ENCODE assay signal across 24 cellular contexts in genomic region chr2:217794133-217794986, GRCh38.
DNase-seq lines count a peak whose midpoint lies in the region; ATAC-seq and TF ChIP-seq lines count a peak whose summit lies in the region.
"Had no signal": no experiment of that assay in that cellular context is flagged by ENCODE, and none has a peak within 500 bp of the region (broad histone marks: within the 10 kb centered on the region; RNA-seq: fewer than 3 reads in every experiment).

No MANE protein-coding gene starts in this region.

- peak overlapping the region; percentile 38 to 60 for H3K27ac ChIP-seq in coronary artery
- peak overlapping the region; percentile 2 for H3K27ac ChIP-seq in muscle layer of colon (ENCODE audit: low read depth, low read length)
- H3K27ac ChIP-seq in thoracic aorta: peak overlapping the region; percentile 40 to 70
- H3K27ac ChIP-seq: foreskin keratinocyte had no signal

- no peak for TF ChIP-seq CTCF in GM20000 (IDR thresholded peaks at IDR 0.05; ENCODE audit: extremely low read depth, missing control alignments)
- TF ChIP-seq CTCF in coronary artery (IDR thresholded peaks at IDR 0.05): no peak
- no peak for TF ChIP-seq CTCF in thoracic aorta (IDR thresholded peaks at IDR 0.05)

- no peaks in the 10 kb centered on the region for H3K9me3 ChIP-seq in muscle layer of colon (ENCODE audit: low read length)
- no peaks in the 10 kb centered on the region for H3K9me3 ChIP-seq in thoracic aorta

- H3K36me3 ChIP-seq in muscle layer of colon (ENCODE audit: insufficient read depth, low read length) (no peaks in the 10 kb centered on the region), thoracic aorta (peaks cover 13% of the 10 kb centered on the region)

- no peak overlapping the region for H3K9ac ChIP-seq in muscle layer of colon (ENCODE audit: low read length)

- no peak overlapping the region for H3K4me3 ChIP-seq in coronary artery
- no peak overlapping the region for H3K4me3 ChIP-seq in muscle layer of colon (ENCODE audit: low read depth in 1 of 2, low read length in 2 of 2)
- no peak overlapping the region for H3K4me3 ChIP-seq in thoracic aorta
- H3K4me3 ChIP-seq: GM12878 had no signal

- H3K4me1 ChIP-seq in muscle layer of colon (ENCODE audit: insufficient read depth, low read length): peaks cover 6% of the 10 kb centered on the region
- peaks cover 0 to 47% of the 10 kb centered on the region in 2 donors for H3K4me1 ChIP-seq in thoracic aorta (ENCODE audit: control insufficient read depth in 1 of 2, low read depth in 2 of 2)
- H3K4me1 ChIP-seq: foreskin keratinocyte had no signal

- H3K27me3 ChIP-seq in muscle layer of colon (ENCODE audit: control insufficient read depth in 1 of 2, insufficient read depth in 2 of 2, low read length in 2 of 2) (no peaks in the 10 kb centered on the region), thoracic aorta (replicated peaks; ENCODE audit: insufficient read depth) (no peaks in the 10 kb centered on the region)

- DNase-seq in GM20000 (ENCODE audit: low spot score): peak; percentile 1
- DNase-seq in coronary artery (ENCODE audit: low spot score): peak; percentile 72
- DNase-seq in thoracic aorta (ENCODE audit: low spot score): no peak
- DNase-seq in NOMO-1 treated with DMSO at 0.1 percent for 48 hours (lab: John Stamatoyannopoulos, UW; ENCODE audit: unreplicated experiment): no peak
- no peak for DNase-seq in cerebellum (ENCODE audit: low spot score)
- DNase-seq: activated CD4-positive, alpha-beta T cell treated with anti-CD3 and anti-CD28 coated beads for 36 hours; AML-193; aorta; caudate nucleus; foreskin keratinocyte; hypothalamus; Karpas-422; NCI-H2029 treated with DMSO at 0.1 percent for 48 hours; NCI-H510A; nucleus accumbens; stimulated activated CD4-positive, alpha-beta T cell treated with anti-CD3 and anti-CD28 coated beads, Interleukin-15, amount 100 ng/mL, for 24 hours; stimulated activated CD8-positive, alpha-beta memory T cell treated with anti-CD3 and anti-CD28 coated beads, Interleukin-4, amount 100 ng/mL, for 48 hours; substantia nigra; T-helper 17 cell had no signal

- ATAC-seq in thoracic aorta (ENCODE audit: insufficient number of reproducible peaks, low FRiP score, low read depth): no peak
- no peak for ATAC-seq in GM18909 (IDR thresholded peaks at IDR 0.05; ENCODE audit: poor library complexity, unreplicated experiment)
- ATAC-seq: activated CD4-positive, alpha-beta T cell treated with anti-CD3 and anti-CD28 coated beads for 36 hours; activated naive CD4-positive, alpha-beta T cell treated with anti-CD3 and anti-CD28 coated beads, Interleukin-2, amount 50 U/mL, for 72 hours; activated T-helper 17 cell treated with anti-CD3 and anti-CD28 coated beads, Interleukin-2, amount 50 U/mL, for 72 hours; foreskin keratinocyte; GM12878; T-helper 17 cell had no signal

Comparison
In these comparisons a context has a peak if more than half of its experiments do, and no peak if none do; other contexts are left out.
1. DNase-seq: peak in GM20000 (single experiment) and coronary artery (single experiment); none in thoracic aorta (single experiment), NOMO-1 treated with DMSO at 0.1 percent for 48 hours (single experiment) and cerebellum (single experiment).
2. H3K27ac ChIP-seq: peak in every context shown above with its lines; median percentile 55 in thoracic aorta; 49 in coronary artery; 2 in muscle layer of colon.